In the genomic region with DNA sequence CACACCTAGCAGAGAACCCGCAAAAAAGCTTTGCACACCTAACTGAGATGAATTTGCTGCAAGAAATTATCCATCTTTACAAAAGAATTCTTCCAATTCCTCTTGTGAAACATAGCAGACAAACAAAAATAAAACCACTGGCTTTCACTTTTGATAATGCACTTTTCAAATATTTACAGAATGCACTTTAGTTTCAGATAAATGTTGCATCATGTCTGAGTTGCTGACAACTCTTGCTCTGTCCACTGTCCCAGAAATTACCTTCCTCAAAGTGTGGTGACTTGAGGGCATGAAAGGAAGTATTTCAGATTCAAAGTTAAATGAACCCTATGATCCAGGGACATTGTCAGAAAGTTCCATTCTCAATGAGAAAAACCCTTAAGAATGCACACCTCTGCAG, we compare ENCODE assay signal across 29 cellular contexts.
"Had no signal": no experiment of that assay in that cellular context is flagged by ENCODE, and none has a peak within 500 bp of the region (broad histone marks: within the 10 kb centered on the region; RNA-seq: fewer than 3 reads in every experiment).

No MANE protein-coding gene starts in this region.

- H3K9me3 ChIP-seq: ascending aorta, SJCRH30 had no signal

- H3K4me1 ChIP-seq: ascending aorta, SJCRH30 had no signal

- H3K9me3 Mint-ChIP-seq: activated CD4-positive, alpha-beta T cell treated with anti-CD3 and anti-CD28 coated beads, Interleukin-2, amount 10 ng/mL, durations not matched to agents 7 days and 5 days; activated naive CD4-positive, alpha-beta T cell treated with anti-CD3 and anti-CD28 coated beads, Interleukin-2, amount 10 ng/mL, durations not matched to agents 7 days and 5 days; activated naive CD8-positive, alpha-beta T cell treated with anti-CD3 and anti-CD28 coated beads, Interleukin-2, amount 50 U/mL, for 24 hours; activated T-cell treated with anti-CD3 and anti-CD28 coated beads, Interleukin-2, amount 50 U/mL, for 4 hours; activated T-helper 1 cell treated with anti-CD3 and anti-CD28 coated beads, Interleukin-12 subunit alpha, Interleukin-12 subunit beta, Interleukin-2, Interleukin-4 antibody, amounts not matched to agents 30 ng/mL and 10 ng/mL and 1 ng/mL, durations not matched to agents 14 hours and 24 hours and 36 hours; central memory CD8-positive, alpha-beta T cell had no signal

- H3K36me3 Mint-ChIP-seq: activated naive CD4-positive, alpha-beta T cell treated with anti-CD3 and anti-CD28 coated beads, Interleukin-2, amount 10 ng/mL, durations not matched to agents 7 days and 5 days; activated naive CD8-positive, alpha-beta T cell had no signal

- H3K27ac Mint-ChIP-seq: activated CD4-positive, alpha-beta T cell treated with anti-CD3 and anti-CD28 coated beads for 36 hours; activated CD4-positive, alpha-beta T cell treated with anti-CD3 and anti-CD28 coated beads, Interleukin-2, amount 10 ng/mL, durations not matched to agents 7 days and 5 days; activated CD8-positive, alpha-beta T cell treated with anti-CD3 and anti-CD28 coated beads, Interleukin-2, amount 10 ng/mL, durations not matched to agents 7 days and 5 days; activated naive CD4-positive, alpha-beta T cell treated with anti-CD3 and anti-CD28 coated beads, Interleukin-2, amount 10 ng/mL, durations not matched to agents 7 days and 5 days; activated naive CD8-positive, alpha-beta T cell; activated naive CD8-positive, alpha-beta T cell treated with anti-CD3 and anti-CD28 coated beads, Interleukin-2, amount 50 U/mL, for 24 hours; activated T-helper 1 cell treated with anti-CD3 and anti-CD28 coated beads, Interleukin-12 subunit alpha, Interleukin-12 subunit beta, Interleukin-2, Interleukin-4 antibody, amounts not matched to agents 30 ng/mL and 10 ng/mL and 1 ng/mL, durations not matched to agents 14 hours and 24 hours and 36 hours had no signal

- H3K4me1 Mint-ChIP-seq: activated CD4-positive, alpha-beta T cell treated with anti-CD3 and anti-CD28 coated beads for 36 hours; activated CD4-positive, alpha-beta T cell treated with anti-CD3 and anti-CD28 coated beads, Interleukin-2, amount 10 ng/mL, durations not matched to agents 7 days and 5 days; activated naive CD4-positive, alpha-beta T cell treated with anti-CD3 and anti-CD28 coated beads, Interleukin-2, amount 10 ng/mL, durations not matched to agents 7 days and 5 days; activated naive CD8-positive, alpha-beta T cell treated with anti-CD3 and anti-CD28 coated beads, Interleukin-2, amount 50 U/mL, for 24 hours; central memory CD8-positive, alpha-beta T cell had no signal

- DNase-seq: activated CD4-positive, alpha-beta T cell treated with anti-CD3 and anti-CD28 coated beads for 36 hours; activated CD4-positive, alpha-beta T cell treated with anti-CD3 and anti-CD28 coated beads, Interleukin-2, amount 10 ng/mL, durations not matched to agents 7 days and 5 days; activated CD4-positive, alpha-beta T cell treated with anti-CD3 and anti-CD28 coated beads, Interleukin-2, amount 50 U/mL, for 48 hours; activated CD8-positive, alpha-beta T cell treated with anti-CD3 and anti-CD28 coated beads, Interleukin-2, amount 10 ng/mL, durations not matched to agents 7 days and 5 days; activated effector memory CD4-positive, alpha-beta T cell treated with Interleukin-2 at 50 U/mL for 16 hours; activated naive CD4-positive, alpha-beta T cell treated with anti-CD3 and anti-CD28 coated beads, Interleukin-2, amount 10 ng/mL, durations not matched to agents 7 days and 5 days; activated naive CD8-positive, alpha-beta T cell treated with anti-CD3 and anti-CD28 coated beads, Interleukin-2, amount 50 U/mL, for 24 hours; activated T-cell treated with anti-CD3 and anti-CD28 coated beads, Interleukin-2, amount 50 U/mL, for 4 hours; amygdala; NCI-H1092 treated with DMSO at 0.1 percent for 48 hours; NCI-H1417 treated with DMSO at 0.1 percent for 48 hours; NCI-H187 treated with DMSO at 0.1 percent for 48 hours; NCI-H2081; NCI-H2171 treated with DMSO at 0.1 percent for 48 hours; NCI-H2227 treated with DMSO at 0.1 percent for 48 hours; NCI-H446; NCI-H510A treated with DMSO at 0.1 percent for 48 hours; NCI-H526 treated with DMSO at 0.1 percent for 48 hours; NCI-H774; SHP77; SJCRH30; T1000 had no signal

- H3K4me3 ChIP-seq: ascending aorta, cardiac muscle cell, SJCRH30, SK-N-MC had no signal

- H3K27ac ChIP-seq: ascending aorta, cardiac muscle cell, SJCRH30, SK-N-MC had no signal

- H3K36me3 ChIP-seq: ascending aorta, cardiac muscle cell, SJCRH30 had no signal

- ATAC-seq: activated CD4-positive, alpha-beta T cell treated with anti-CD3 and anti-CD28 coated beads for 36 hours; activated CD4-positive, CD25-positive, alpha-beta regulatory T cell treated with anti-CD3 and anti-CD28 coated beads, Interleukin-2, amount 50 U/mL, for 24 hours; activated CD8-positive, alpha-beta T cell treated with anti-CD3 and anti-CD28 coated beads, Interleukin-2, amount 10 ng/mL, durations not matched to agents 7 days and 5 days; activated naive CD8-positive, alpha-beta T cell treated with anti-CD3 and anti-CD28 coated beads, Interleukin-2, amount 50 U/mL, for 24 hours; activated T-cell treated with anti-CD3 and anti-CD28 coated beads, Interleukin-2, amount 50 U/mL, for 4 hours had no signal

- H3K27me3 ChIP-seq: ascending aorta, cardiac muscle cell, SJCRH30 had no signal

- H3K4me3 Mint-ChIP-seq: activated CD4-positive, alpha-beta T cell treated with anti-CD3 and anti-CD28 coated beads for 36 hours; activated CD4-positive, alpha-beta T cell treated with anti-CD3 and anti-CD28 coated beads, Interleukin-2, amount 10 ng/mL, durations not matched to agents 7 days and 5 days; activated CD8-positive, alpha-beta T cell treated with anti-CD3 and anti-CD28 coated beads, Interleukin-2, amount 10 ng/mL, durations not matched to agents 7 days and 5 days; activated naive CD4-positive, alpha-beta T cell treated with anti-CD3 and anti-CD28 coated beads, Interleukin-2, amount 10 ng/mL, durations not matched to agents 7 days and 5 days; activated naive CD8-positive, alpha-beta T cell; activated naive CD8-positive, alpha-beta T cell treated with anti-CD3 and anti-CD28 coated beads, Interleukin-2, amount 50 U/mL, for 24 hours; activated T-cell treated with anti-CD3 and anti-CD28 coated beads, Interleukin-2, amount 50 U/mL, for 4 hours; activated T-helper 1 cell treated with anti-CD3 and anti-CD28 coated beads, Interleukin-12 subunit alpha, Interleukin-12 subunit beta, Interleukin-2, Interleukin-4 antibody, amounts not matched to agents 30 ng/mL and 10 ng/mL and 1 ng/mL, durations not matched to agents 14 hours and 24 hours and 36 hours; central memory CD8-positive, alpha-beta T cell had no signal
